In genomic region chr17:32752934-32753333, GRCh38 we compare ENCODE assay signal across 26 cellular contexts.
"Had no signal": no experiment of that assay in that cellular context is flagged by ENCODE, and none has a peak within 500 bp of the region (broad histone marks: within the 10 kb centered on the region; RNA-seq: fewer than 3 reads in every experiment).

No MANE protein-coding gene starts in this region.

- H3K36me3 ChIP-seq: colonic mucosa, gastrocnemius medialis, left lung had no signal

- H3K79me2 ChIP-seq: hepatocyte had no signal

- H3K4me1 ChIP-seq: colonic mucosa, esophagus squamous epithelium, gastrocnemius medialis, left lung, lower lobe of right lung had no signal

- ATAC-seq: effector memory CD8-positive, alpha-beta T cell; esophagus mucosa; gastrocnemius medialis; heart left ventricle; left cardiac atrium; left lung; left ventricle myocardium superior; lower lobe of right lung; mucosa of descending colon had no signal

- H3K9me3 ChIP-seq: colonic mucosa, esophagus squamous epithelium, gastrocnemius medialis, left lung, lower lobe of right lung, mucosa of descending colon had no signal

- H3K36me3 Mint-ChIP-seq: naive B cell had no signal

- H3K27me3 ChIP-seq: colonic mucosa, esophagus squamous epithelium, gastrocnemius medialis, heart left ventricle, hepatocyte, left lung had no signal

- H3K4me3 Mint-ChIP-seq: dendritic cell treated with granulocyte-macrophage colony-stimulating factor and Interleukin-4, amounts not matched to agents 40 ng/mL and 50 ng/mL, for 4 days; effector memory CD8-positive, alpha-beta T cell; endodermal cell; immature natural killer cell; mesothelial cell of epicardium; naive B cell had no signal

- H3K27ac ChIP-seq: colonic mucosa, epithelial cell of prostate, esophagus squamous epithelium, gastrocnemius medialis, heart left ventricle, hepatocyte, left lung, lower lobe of right lung had no signal

- H3K27me3 Mint-ChIP-seq: effector memory CD8-positive, alpha-beta T cell; naive B cell had no signal

- DNase-seq: colonic mucosa; cortex of kidney; effector CD8-positive, alpha-beta T cell; effector memory CD8-positive, alpha-beta T cell; endodermal cell; erythroblast; esophagus squamous epithelium; foreskin fibroblast; foreskin melanocyte; gastrocnemius medialis; glutamatergic neuron; heart left ventricle; hypothalamus; immature natural killer cell; left cardiac atrium; left lung; left ventricle myocardium superior; lower lobe of right lung; mesenchymal stem cell; mucosa of descending colon; naive B cell had no signal

- H2AFZ ChIP-seq: hepatocyte had no signal

- H3K4me2 ChIP-seq: hepatocyte had no signal

- H3K9me3 Mint-ChIP-seq: dendritic cell treated with granulocyte-macrophage colony-stimulating factor and Interleukin-4, amounts not matched to agents 40 ng/mL and 50 ng/mL, for 4 days; effector memory CD8-positive, alpha-beta T cell; endodermal cell; immature natural killer cell had no signal

- H3K27ac Mint-ChIP-seq: dendritic cell treated with granulocyte-macrophage colony-stimulating factor and Interleukin-4, amounts not matched to agents 40 ng/mL and 50 ng/mL, for 4 days; effector memory CD8-positive, alpha-beta T cell; endodermal cell; immature natural killer cell; mesothelial cell of epicardium; naive B cell had no signal

- H3K4me1 Mint-ChIP-seq: endodermal cell, immature natural killer cell, naive B cell had no signal

- H3K4me3 ChIP-seq: colonic mucosa, esophagus squamous epithelium, gastrocnemius medialis, heart left ventricle, hepatocyte, left lung, lower lobe of right lung, mucosa of descending colon had no signal
